Comparison of ENCODE assay signal across 13 cellular contexts in genomic region chr11:14105446-14105845, GRCh38.
DNase-seq lines count a peak whose midpoint lies in the region; ATAC-seq lines count a peak whose summit lies in the region.
"Had no signal": no experiment of that assay in that cellular context is flagged by ENCODE, and none has a peak within 500 bp of the region (broad histone marks: within the 10 kb centered on the region; RNA-seq: fewer than 3 reads in every experiment).

No MANE protein-coding gene starts in this region.

- H3K4me3 Mint-ChIP-seq in activated T-cell treated with anti-CD3 and anti-CD28 coated beads, Interleukin-2, amount 50 U/mL, for 4 hours: no peak overlapping the region
- H3K4me3 Mint-ChIP-seq in activated naive CD8-positive, alpha-beta T cell: no peak overlapping the region
- no peak overlapping the region for H3K4me3 Mint-ChIP-seq in activated naive CD8-positive, alpha-beta T cell treated with anti-CD3 and anti-CD28 coated beads for 36 hours
- no peak overlapping the region for H3K4me3 Mint-ChIP-seq in activated T-helper 17 cell treated with anti-CD3 and anti-CD28 coated beads, Interleukin-2, amount 50 U/mL, for 72 hours
- H3K4me3 Mint-ChIP-seq: CD4-positive, CD25-positive, alpha-beta regulatory T cell; CD8-positive, alpha-beta memory T cell had no signal

- no peak for DNase-seq in activated T-cell treated with anti-CD3 and anti-CD28 coated beads, Interleukin-2, amount 50 U/mL, for 4 hours
- DNase-seq in activated T-cell treated with anti-CD3 and anti-CD28 coated beads, Interleukin-2, amount 50 U/mL, for 48 hours: no peak
- DNase-seq in activated naive CD8-positive, alpha-beta T cell treated with anti-CD3 and anti-CD28 coated beads for 36 hours: no peak
- DNase-seq in NK-92 treated with Interleukin-12 subunit alpha and Interleukin-12 subunit beta, amount 100 ng/mL, for 24 hours (lab: John Stamatoyannopoulos, UW): no peak
- DNase-seq: BE2C; C1 segment of cervical spinal cord; CD4-positive, CD25-positive, alpha-beta regulatory T cell; CD8-positive, alpha-beta memory T cell; COR-L47; GM23248 had no signal

- no peaks in the 10 kb centered on the region for H3K27me3 Mint-ChIP-seq in activated T-cell treated with anti-CD3 and anti-CD28 coated beads, Interleukin-2, amount 50 U/mL, for 4 hours (ENCODE audit: low read depth)
- no peaks in the 10 kb centered on the region for H3K27me3 Mint-ChIP-seq in activated naive CD8-positive, alpha-beta T cell
- H3K27me3 Mint-ChIP-seq in activated naive CD8-positive, alpha-beta T cell treated with anti-CD3 and anti-CD28 coated beads for 36 hours: no peaks in the 10 kb centered on the region
- no peaks in the 10 kb centered on the region for H3K27me3 Mint-ChIP-seq in activated T-helper 17 cell treated with anti-CD3 and anti-CD28 coated beads, Interleukin-2, amount 50 U/mL, for 72 hours

- peaks cover 13% of the 10 kb centered on the region for H3K4me1 Mint-ChIP-seq in activated T-cell treated with anti-CD3 and anti-CD28 coated beads, Interleukin-2, amount 50 U/mL, for 4 hours (ENCODE audit: low read depth)
- peaks cover 27% of the 10 kb centered on the region for H3K4me1 Mint-ChIP-seq in activated naive CD8-positive, alpha-beta T cell (ENCODE audit: low read depth)
- H3K4me1 Mint-ChIP-seq in activated naive CD8-positive, alpha-beta T cell treated with anti-CD3 and anti-CD28 coated beads for 36 hours: peaks cover 14% of the 10 kb centered on the region
- H3K4me1 Mint-ChIP-seq in activated T-helper 17 cell treated with anti-CD3 and anti-CD28 coated beads, Interleukin-2, amount 50 U/mL, for 72 hours: no peaks in the 10 kb centered on the region

- H3K27ac Mint-ChIP-seq in activated naive CD8-positive, alpha-beta T cell: peak overlapping the region; percentile 23
- no peak overlapping the region for H3K27ac Mint-ChIP-seq in activated naive CD8-positive, alpha-beta T cell treated with anti-CD3 and anti-CD28 coated beads for 36 hours
- H3K27ac Mint-ChIP-seq in activated T-helper 17 cell treated with anti-CD3 and anti-CD28 coated beads, Interleukin-2, amount 50 U/mL, for 72 hours: no peak overlapping the region
- H3K27ac Mint-ChIP-seq: CD8-positive, alpha-beta memory T cell had no signal

- peaks cover 3% of the 10 kb centered on the region for H3K36me3 Mint-ChIP-seq in activated T-cell treated with anti-CD3 and anti-CD28 coated beads, Interleukin-2, amount 50 U/mL, for 4 hours (ENCODE audit: insufficient read depth)
- peaks cover 4% of the 10 kb centered on the region for H3K36me3 Mint-ChIP-seq in activated naive CD8-positive, alpha-beta T cell
- peaks cover 1% of the 10 kb centered on the region for H3K36me3 Mint-ChIP-seq in activated naive CD8-positive, alpha-beta T cell treated with anti-CD3 and anti-CD28 coated beads for 36 hours
- H3K36me3 Mint-ChIP-seq in activated T-helper 17 cell treated with anti-CD3 and anti-CD28 coated beads, Interleukin-2, amount 50 U/mL, for 72 hours (ENCODE audit: low read depth): no peaks in the 10 kb centered on the region
- H3K36me3 Mint-ChIP-seq: CD4-positive, CD25-positive, alpha-beta regulatory T cell had no signal

- peak; percentile 58 to 67 for ATAC-seq in activated T-cell treated with anti-CD3 and anti-CD28 coated beads, Interleukin-2, amount 50 U/mL, for 4 hours
- ATAC-seq in activated T-helper 17 cell treated with anti-CD3 and anti-CD28 coated beads, Interleukin-2, amount 50 U/mL, for 72 hours (replicated peaks): peak; percentile 42
- ATAC-seq: HepG2 had no signal

- H3K9me3 Mint-ChIP-seq in activated T-cell treated with anti-CD3 and anti-CD28 coated beads, Interleukin-2, amount 50 U/mL, for 4 hours: no peaks in the 10 kb centered on the region
- no peaks in the 10 kb centered on the region for H3K9me3 Mint-ChIP-seq in activated naive CD8-positive, alpha-beta T cell (ENCODE audit: low read depth)
- H3K9me3 Mint-ChIP-seq in activated naive CD8-positive, alpha-beta T cell treated with anti-CD3 and anti-CD28 coated beads for 36 hours: no peaks in the 10 kb centered on the region
- no peaks in the 10 kb centered on the region for H3K9me3 Mint-ChIP-seq in activated T-helper 17 cell treated with anti-CD3 and anti-CD28 coated beads, Interleukin-2, amount 50 U/mL, for 72 hours
- H3K9me3 Mint-ChIP-seq: CD8-positive, alpha-beta memory T cell had no signal
